1 cellular context compared by ENCODE assay signal in genomic region chr6:166496460-166496859, GRCh38.
TF ChIP-seq lines count a peak whose summit lies in the region.

No MANE protein-coding gene starts in this region.

TF ChIP-seq in WTC11, 78 proteins besides CTCF, POLR2A, EP300 and RAD21 (continued from another document):
- TF ChIP-seq, protein P1, sequence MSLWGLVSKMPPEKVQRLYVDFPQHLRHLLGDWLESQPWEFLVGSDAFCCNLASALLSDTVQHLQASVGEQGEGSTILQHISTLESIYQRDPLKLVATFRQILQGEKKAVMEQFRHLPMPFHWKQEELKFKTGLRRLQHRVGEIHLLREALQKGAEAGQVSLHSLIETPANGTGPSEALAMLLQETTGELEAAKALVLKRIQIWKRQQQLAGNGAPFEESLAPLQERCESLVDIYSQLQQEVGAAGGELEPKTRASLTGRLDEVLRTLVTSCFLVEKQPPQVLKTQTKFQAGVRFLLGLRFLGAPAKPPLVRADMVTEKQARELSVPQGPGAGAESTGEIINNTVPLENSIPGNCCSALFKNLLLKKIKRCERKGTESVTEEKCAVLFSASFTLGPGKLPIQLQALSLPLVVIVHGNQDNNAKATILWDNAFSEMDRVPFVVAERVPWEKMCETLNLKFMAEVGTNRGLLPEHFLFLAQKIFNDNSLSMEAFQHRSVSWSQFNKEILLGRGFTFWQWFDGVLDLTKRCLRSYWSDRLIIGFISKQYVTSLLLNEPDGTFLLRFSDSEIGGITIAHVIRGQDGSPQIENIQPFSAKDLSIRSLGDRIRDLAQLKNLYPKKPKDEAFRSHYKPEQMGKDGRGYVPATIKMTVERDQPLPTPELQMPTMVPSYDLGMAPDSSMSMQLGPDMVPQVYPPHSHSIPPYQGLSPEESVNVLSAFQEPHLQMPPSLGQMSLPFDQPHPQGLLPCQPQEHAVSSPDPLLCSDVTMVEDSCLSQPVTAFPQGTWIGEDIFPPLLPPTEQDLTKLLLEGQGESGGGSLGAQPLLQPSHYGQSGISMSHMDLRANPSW (CRISPR knock-in tag; conservative IDR thresholded peaks at IDR 0.05; ENCODE audit: low read depth) = no peak
- TF ChIP-seq ELF4 (CRISPR knock-in tag; IDR thresholded peaks at IDR 0.05; ENCODE audit: low read depth) (no peak), FOXP1 (CRISPR knock-in tag; IDR thresholded peaks at IDR 0.05; ENCODE audit: borderline replicate concordance) (no peak), RORB (CRISPR knock-in tag; IDR thresholded peaks at IDR 0.05) (no peak), ZNF416 (CRISPR knock-in tag; IDR thresholded peaks at IDR 0.05) (no peak), ESRRA (CRISPR knock-in tag; IDR thresholded peaks at IDR 0.05; ENCODE audit: borderline replicate concordance) (no peak), SMAD4 (CRISPR knock-in tag; IDR thresholded peaks at IDR 0.05) (no peak), ZNF121 (CRISPR knock-in tag; IDR thresholded peaks at IDR 0.05) (no peak), CBFB (CRISPR knock-in tag; IDR thresholded peaks at IDR 0.05; ENCODE audit: low read depth) (no peak), AR (CRISPR knock-in tag; IDR thresholded peaks at IDR 0.05) (no peak), SOX15 (CRISPR knock-in tag; IDR thresholded peaks at IDR 0.05) (no peak), CREB1 (CRISPR knock-in tag; IDR thresholded peaks at IDR 0.05) (no peak)
- TF ChIP-seq, protein P2, sequence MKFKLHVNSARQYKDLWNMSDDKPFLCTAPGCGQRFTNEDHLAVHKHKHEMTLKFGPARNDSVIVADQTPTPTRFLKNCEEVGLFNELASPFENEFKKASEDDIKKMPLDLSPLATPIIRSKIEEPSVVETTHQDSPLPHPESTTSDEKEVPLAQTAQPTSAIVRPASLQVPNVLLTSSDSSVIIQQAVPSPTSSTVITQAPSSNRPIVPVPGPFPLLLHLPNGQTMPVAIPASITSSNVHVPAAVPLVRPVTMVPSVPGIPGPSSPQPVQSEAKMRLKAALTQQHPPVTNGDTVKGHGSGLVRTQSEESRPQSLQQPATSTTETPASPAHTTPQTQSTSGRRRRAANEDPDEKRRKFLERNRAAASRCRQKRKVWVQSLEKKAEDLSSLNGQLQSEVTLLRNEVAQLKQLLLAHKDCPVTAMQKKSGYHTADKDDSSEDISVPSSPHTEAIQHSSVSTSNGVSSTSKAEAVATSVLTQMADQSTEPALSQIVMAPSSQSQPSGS (CRISPR knock-in tag; IDR thresholded peaks at IDR 0.05; ENCODE audit: borderline replicate concordance, low read depth) = no peak
- TF ChIP-seq, protein P3, sequence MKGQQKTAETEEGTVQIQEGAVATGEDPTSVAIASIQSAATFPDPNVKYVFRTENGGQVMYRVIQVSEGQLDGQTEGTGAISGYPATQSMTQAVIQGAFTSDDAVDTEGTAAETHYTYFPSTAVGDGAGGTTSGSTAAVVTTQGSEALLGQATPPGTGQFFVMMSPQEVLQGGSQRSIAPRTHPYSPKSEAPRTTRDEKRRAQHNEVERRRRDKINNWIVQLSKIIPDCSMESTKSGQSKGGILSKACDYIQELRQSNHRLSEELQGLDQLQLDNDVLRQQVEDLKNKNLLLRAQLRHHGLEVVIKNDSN (CRISPR knock-in tag; IDR thresholded peaks at IDR 0.05) = no peak
TF ChIP-seq in WTC11: peak in this region for 0.
